Comparison of ENCODE assay signal across 9 cellular contexts in the genomic region with DNA sequence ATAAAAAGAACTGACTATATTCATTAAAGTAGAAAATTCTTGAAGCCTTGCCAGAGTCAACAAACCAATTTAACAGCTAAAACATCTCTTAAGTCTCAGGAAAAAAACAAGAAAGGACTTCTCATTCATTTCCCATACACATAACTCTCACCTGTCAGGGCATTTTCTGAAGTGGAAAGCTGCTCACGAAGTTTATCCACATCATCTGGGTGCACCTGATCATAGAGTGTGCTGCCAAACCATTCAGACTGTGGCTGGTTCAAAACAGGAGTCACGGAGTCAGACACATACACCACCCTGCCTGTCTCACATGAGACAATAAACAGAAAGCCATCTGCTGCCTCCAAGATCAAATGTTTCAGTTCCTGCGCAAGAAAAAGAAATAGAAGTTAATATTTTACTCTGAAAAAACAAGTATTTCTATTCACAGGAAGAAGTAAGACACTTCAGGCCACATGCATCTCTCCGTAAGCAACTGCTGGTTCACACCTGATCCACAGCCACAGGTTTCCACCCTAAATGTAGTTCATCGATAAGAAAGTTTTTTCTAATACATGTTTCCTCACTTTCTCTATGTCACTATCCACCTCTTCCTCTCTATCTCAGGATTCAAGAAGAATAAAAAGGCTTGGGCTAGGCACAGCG. TPM values are rescaled to one million over a fixed set of nuclear protein-coding genes. Genes with fewer than 3 reads are reported as not detected.
A peak's percentile ranks its signal among the peaks of the same experiment; 100 is the strongest.
DNase-seq lines count a peak whose midpoint lies in the region; ATAC-seq and TF ChIP-seq lines count a peak whose summit lies in the region.
"Had no signal": no experiment of that assay in that cellular context is flagged by ENCODE, and none has a peak within 500 bp of the region (broad histone marks: within the 10 kb centered on the region; RNA-seq: fewer than 3 reads in every experiment).

No MANE protein-coding gene starts in this region.

- peaks cover 14% of the 10 kb centered on the region for H3K36me3 ChIP-seq in colonic mucosa
- no peaks in the 10 kb centered on the region for H3K36me3 ChIP-seq in testis (ENCODE audit: low read depth, missing control alignments)
- no peaks in the 10 kb centered on the region; the same call in none of the 2 replicates for H3K36me3 ChIP-seq in Caco-2 (ENCODE audit: control insufficient read depth, insufficient read depth, low read length)
- H3K36me3 ChIP-seq in CD8-positive, alpha-beta memory T cell (ENCODE audit: insufficient read depth, low read length): peaks cover 19% of the 10 kb centered on the region

- H3K27ac Mint-ChIP-seq in Caco-2 (ENCODE audit: unreplicated experiment): no peak overlapping the region
- H3K27ac Mint-ChIP-seq in CD8-positive, alpha-beta memory T cell: no peak overlapping the region
- H3K27ac Mint-ChIP-seq: stimulated activated memory B cell treated with anti-CD40 and anti-IgM and Interleukin-4, amounts not matched to agents 10 μg/mL and 1 μg/mL and 100 μg/mL, for 72 hours had no signal

- no peak for TF ChIP-seq CTCF in colonic mucosa (IDR thresholded peaks at IDR 0.05)
- no peak for TF ChIP-seq CTCF in testis (IDR thresholded peaks at IDR 0.05)
- TF ChIP-seq CTCF in Caco-2 (IDR thresholded peaks at IDR 0.05; ENCODE audit: insufficient read depth in 1 of 2, low read depth in 1 of 2, low read length in 1 of 2, severe bottlenecking in 1 of 2, unreplicated experiment in 1 of 2): no peak

- H3K27ac ChIP-seq in colonic mucosa (peak overlapping the region; percentile 25), testis (peak overlapping the region in 1 of 2 donors; percentile 13)
- no peak overlapping the region for H3K27ac ChIP-seq in CD8-positive, alpha-beta memory T cell (ENCODE audit: low read depth, low read length)

- peaks cover 63% of the 10 kb centered on the region for H3K36me3 Mint-ChIP-seq in Caco-2 (ENCODE audit: insufficient read depth, unreplicated experiment)
- H3K36me3 Mint-ChIP-seq in CD8-positive, alpha-beta memory T cell: peaks cover 17 to 84% (median 32%) of the 10 kb centered on the region in 3 donors

- H3K9me3 ChIP-seq in colonic mucosa (no peaks in the 10 kb centered on the region), testis (no peaks in the 10 kb centered on the region), Caco-2 (no peaks in the 10 kb centered on the region)
- no peaks in the 10 kb centered on the region for H3K9me3 ChIP-seq in CD8-positive, alpha-beta memory T cell (ENCODE audit: low read length)
- H3K9me3 ChIP-seq: heart right ventricle had no signal

- H3K4me3 Mint-ChIP-seq in Caco-2 (ENCODE audit: unreplicated experiment): no peak overlapping the region
- H3K4me3 Mint-ChIP-seq in CD8-positive, alpha-beta memory T cell: no peak overlapping the region
- H3K4me3 Mint-ChIP-seq: stimulated activated memory B cell treated with anti-CD40 and anti-IgM and Interleukin-4, amounts not matched to agents 10 μg/mL and 1 μg/mL and 100 μg/mL, for 72 hours had no signal

- peak; percentile 93 for ATAC-seq in GM19025 (IDR thresholded peaks at IDR 0.05; ENCODE audit: low read depth, unreplicated experiment)
- peak; percentile 88 for ATAC-seq in HG03354 (IDR thresholded peaks at IDR 0.05; ENCODE audit: poor library complexity, severe bottlenecking, unreplicated experiment)
- ATAC-seq: heart right ventricle; stimulated activated memory B cell treated with anti-CD40 and anti-IgM and Interleukin-4, amounts not matched to agents 10 μg/mL and 1 μg/mL and 100 μg/mL, for 72 hours had no signal

- CTCF ChIA-PET in Caco-2 (lab: Charles Lee): no interaction called here
- CTCF ChIA-PET in CD8-positive, alpha-beta memory T cell (lab: Charles Lee): no interaction called here

- H3K4me1 ChIP-seq in colonic mucosa (no peaks in the 10 kb centered on the region), testis (peaks cover 14% of the 10 kb centered on the region), Caco-2 (no peaks in the 10 kb centered on the region; the same call in 1 of the 2 replicates)
- H3K4me1 ChIP-seq in CD8-positive, alpha-beta memory T cell (ENCODE audit: insufficient read depth, low read length): peaks cover 10% of the 10 kb centered on the region

- H3K4me3 ChIP-seq in colonic mucosa (no peak overlapping the region), testis (no peak overlapping the region), Caco-2 (ENCODE audit: low read depth, low read length) (no peak overlapping the region)
- H3K4me3 ChIP-seq in CD8-positive, alpha-beta memory T cell (ENCODE audit: low read length): no peak overlapping the region
- H3K4me3 ChIP-seq: heart right ventricle had no signal

- no peaks in the 10 kb centered on the region for H3K9me3 Mint-ChIP-seq in Caco-2 (ENCODE audit: unreplicated experiment)
- no peaks in the 10 kb centered on the region for H3K9me3 Mint-ChIP-seq in CD8-positive, alpha-beta memory T cell
- H3K9me3 Mint-ChIP-seq: stimulated activated memory B cell treated with anti-CD40 and anti-IgM and Interleukin-4, amounts not matched to agents 10 μg/mL and 1 μg/mL and 100 μg/mL, for 72 hours had no signal

- no peaks in the 10 kb centered on the region for H3K27me3 ChIP-seq in colonic mucosa
- H3K27me3 ChIP-seq in testis: no peaks in the 10 kb centered on the region
- no peaks in the 10 kb centered on the region for H3K27me3 ChIP-seq in Caco-2 (replicated peaks; ENCODE audit: control insufficient read depth, insufficient read depth, low read length)
- no peaks in the 10 kb centered on the region for H3K27me3 ChIP-seq in CD8-positive, alpha-beta memory T cell (ENCODE audit: insufficient read depth, low read length, poor library complexity, severe bottlenecking)
- H3K27me3 ChIP-seq: heart right ventricle had no signal

- intact Hi-C loops in colonic mucosa (cut with DNase I): no loop called here
- intact Hi-C loops in testis (cut with DNase I; ENCODE audit: low total_unique reads): no loop called here
- intact Hi-C loops in Caco-2 (cut with micrococcal nuclease; ENCODE audit: unreplicated experiment): no loop called here

- no peaks in the 10 kb centered on the region for H3K27me3 Mint-ChIP-seq in Caco-2 (ENCODE audit: insufficient read depth, unreplicated experiment)
- no peaks in the 10 kb centered on the region for H3K27me3 Mint-ChIP-seq in CD8-positive, alpha-beta memory T cell
- H3K27me3 Mint-ChIP-seq: stimulated activated memory B cell treated with anti-CD40 and anti-IgM and Interleukin-4, amounts not matched to agents 10 μg/mL and 1 μg/mL and 100 μg/mL, for 72 hours had no signal

- no peak for TF ChIP-seq POLR2A in testis (IDR thresholded peaks at IDR 0.05)

- DNase-seq in colonic mucosa (peak; percentile 26), testis (peak; percentile 32), Caco-2 (no peak), cerebellar nuclear complex (lab: John Stamatoyannopoulos, UW) (no peak)
- DNase-seq in CD8-positive, alpha-beta memory T cell: no peak
- DNase-seq: heart right ventricle had no signal

- WGBS in testis, 2 donors: 75 to 78% methylated on average over 6 of the region's 6 CpGs

- POLR2A ChIA-PET in Caco-2 (lab: Charles Lee): no interaction called here
- POLR2A ChIA-PET in CD8-positive, alpha-beta memory T cell (lab: Charles Lee): no interaction called here

- no peak overlapping the region for H3K9ac ChIP-seq in colonic mucosa (ENCODE audit: low read depth in 2 of 2, low read length in 2 of 2)

- BruUV-seq in Caco-2 (replicated peaks; lab: Mats Ljungman, UMichigan): no TSS peak

- H3K4me1 Mint-ChIP-seq in Caco-2 (ENCODE audit: low read depth, unreplicated experiment): peaks cover 7% of the 10 kb centered on the region
- H3K4me1 Mint-ChIP-seq in CD8-positive, alpha-beta memory T cell: peaks cover under 1 to 3% (median 1%) of the 10 kb centered on the region in 3 donors
- H3K4me1 Mint-ChIP-seq: stimulated activated memory B cell treated with anti-CD40 and anti-IgM and Interleukin-4, amounts not matched to agents 10 μg/mL and 1 μg/mL and 100 μg/mL, for 72 hours had no signal

RNA-seq across cellular contexts. Expression of gene CTSK, which starts 28.2 kb away (rescaled TPM):
- total RNA-seq in colonic mucosa (10 to 100 TPM; 11.4 to 33.6 TPM), testis (10 to 100 TPM; 15.4 to 24.7 TPM), Caco-2 (2022) (2.7 and 3.2 TPM in 2 replicates)
- polyA plus RNA-seq in testis (ENCODE audit: insufficient read depth, low read depth, low replicate concordance): 56.9 TPM
- total RNA-seq in CD8-positive, alpha-beta memory T cell: 1 to 10 TPM; 2.1 to 2.7 TPM
- 0.54 TPM for polyA plus RNA-seq in CD8-positive, alpha-beta memory T cell

RNA-seq across cellular contexts. Expression of gene ARNT, which starts 40.1 kb away (rescaled TPM):
- total RNA-seq in colonic mucosa: 10 to 100 TPM; 29.5 to 41.7 TPM
- total RNA-seq in testis: 10 to 100 TPM; 81.3 to 94.2 TPM
- 43.1 TPM for polyA plus RNA-seq in testis (ENCODE audit: insufficient read depth, low read depth, low replicate concordance)
- total RNA-seq in Caco-2 (2022): 33.8 and 36.1 TPM in 2 replicates
- total RNA-seq in CD8-positive, alpha-beta memory T cell: 10 to 100 TPM; 35.7 to 40.3 TPM
- 20.3 TPM for polyA plus RNA-seq in CD8-positive, alpha-beta memory T cell

RNA-seq across cellular contexts. Expression of gene CTXND2, which starts 50.7 kb away (rescaled TPM):
- not detected for total RNA-seq in colonic mucosa
- total RNA-seq in testis: 1 to 10 TPM in 1 of 2 donors, under 1 TPM in 1; 0.31 to 1.0 TPM
- 0.26 TPM for polyA plus RNA-seq in testis (ENCODE audit: insufficient read depth, low read depth, low replicate concordance)
- total RNA-seq in Caco-2 (2022): not detected in 2 replicates
- not detected for total RNA-seq in CD8-positive, alpha-beta memory T cell
- polyA plus RNA-seq in CD8-positive, alpha-beta memory T cell: not detected
- total RNA-seq: heart right ventricle had no signal
- polyA plus RNA-seq: heart right ventricle had no signal

Comparison
In these comparisons a context has a peak if more than half of its experiments do, and no peak if none do; other contexts are left out.
1. DNase-seq: peak in colonic mucosa (single experiment) and testis (single experiment); none in Caco-2 (0 of 2), cerebellar nuclear complex (0 of 2) and CD8-positive, alpha-beta memory T cell (0 of 5).